In the genomic region with DNA sequence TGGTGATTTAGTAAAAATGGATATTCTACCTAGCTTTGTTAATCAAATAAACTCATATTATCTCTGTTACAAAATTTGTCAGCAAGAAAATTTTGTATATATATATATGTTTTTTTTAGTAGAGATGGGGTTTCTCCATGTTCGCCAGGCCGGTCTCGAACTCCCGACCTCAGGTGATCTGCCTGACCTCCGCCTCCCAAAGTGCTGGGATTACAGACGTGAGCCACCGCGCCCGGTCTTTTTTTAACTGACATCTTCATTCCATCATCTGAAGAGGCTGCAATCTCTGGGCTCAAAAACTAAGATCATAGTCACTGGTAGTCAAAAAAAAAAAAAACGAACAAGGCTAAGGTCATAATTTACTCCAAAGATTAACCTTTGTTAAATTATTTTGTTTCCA, we compare ENCODE assay signal across 11 cellular contexts. TPM values are rescaled to one million over a fixed set of nuclear protein-coding genes. Genes with fewer than 3 reads are reported as not detected.
DNase-seq lines count a peak whose midpoint lies in the region; ATAC-seq and TF ChIP-seq lines count a peak whose summit lies in the region.
"Had no signal": no experiment of that assay in that cellular context is flagged by ENCODE, and none has a peak within 500 bp of the region (broad histone marks: within the 10 kb centered on the region; RNA-seq: fewer than 3 reads in every experiment).

No MANE protein-coding gene starts in this region.

- peaks cover 37% of the 10 kb centered on the region for H3K4me1 Mint-ChIP-seq in HFFc6 (ENCODE audit: low read depth)
- peaks cover 72% of the 10 kb centered on the region for H3K4me1 Mint-ChIP-seq in activated naive CD8-positive, alpha-beta T cell treated with anti-CD3 and anti-CD28 coated beads, Interleukin-2, amount 50 U/mL, for 24 hours
- peaks cover 8 to 66% (median 33%) of the 10 kb centered on the region in 4 donors for H3K4me1 Mint-ChIP-seq in naive thymus-derived CD8-positive, alpha-beta T cell
- peaks cover 6% of the 10 kb centered on the region for H3K4me1 Mint-ChIP-seq in endothelial cell (ENCODE audit: unreplicated experiment)

- TF ChIP-seq CTCF in HFFc6 (IDR thresholded peaks at IDR 0.05) (no peak), foreskin fibroblast (IDR thresholded peaks at IDR 0.05; ENCODE audit: low read depth, low read length) (no peak), endothelial cell (IDR thresholded peaks at IDR 0.05; ENCODE audit: unreplicated experiment) (no peak)

- H3K4me3 Mint-ChIP-seq in HFFc6: no peak overlapping the region
- H3K4me3 Mint-ChIP-seq in activated naive CD8-positive, alpha-beta T cell treated with anti-CD3 and anti-CD28 coated beads, Interleukin-2, amount 50 U/mL, for 24 hours: peak overlapping the region; percentile 50
- H3K4me3 Mint-ChIP-seq in naive thymus-derived CD8-positive, alpha-beta T cell: peak overlapping the region in 3 of 10 donors; percentile 14 to 54 (median 15)
- no peak overlapping the region for H3K4me3 Mint-ChIP-seq in endothelial cell (ENCODE audit: unreplicated experiment)

- H3K9me3 Mint-ChIP-seq in HFFc6 (no peaks in the 10 kb centered on the region), endothelial cell (ENCODE audit: unreplicated experiment) (no peaks in the 10 kb centered on the region)
- H3K9me3 Mint-ChIP-seq in activated naive CD8-positive, alpha-beta T cell treated with anti-CD3 and anti-CD28 coated beads, Interleukin-2, amount 50 U/mL, for 24 hours: peaks cover 6% of the 10 kb centered on the region
- no peaks in the 10 kb centered on the region for H3K9me3 Mint-ChIP-seq in naive thymus-derived CD8-positive, alpha-beta T cell

- no peak overlapping the region for H3K4me3 ChIP-seq in ACC112 (ENCODE audit: low read depth, low read length)
- H3K4me3 ChIP-seq in foreskin fibroblast (ENCODE audit: low read depth in 1 of 2, low read length in 2 of 2): no peak overlapping the region
- H3K4me3 ChIP-seq: SJCRH30 had no signal

- H3K36me3 ChIP-seq in ACC112 (ENCODE audit: insufficient read depth, low read length): no peaks in the 10 kb centered on the region
- H3K36me3 ChIP-seq: SJCRH30 had no signal

- no peaks in the 10 kb centered on the region for H3K27me3 ChIP-seq in ACC112 (ENCODE audit: insufficient read depth, low read length)

- peaks cover 40% of the 10 kb centered on the region for H3K4me1 ChIP-seq in ACC112 (ENCODE audit: control insufficient read depth, insufficient read depth, low read length, unreplicated experiment)
- H3K4me1 ChIP-seq: SJCRH30 had no signal

- H2AFZ ChIP-seq in ACC112 (ENCODE audit: low read length, unreplicated experiment): no peak overlapping the region

- H3K27ac Mint-ChIP-seq in HFFc6: peak overlapping the region; percentile 65
- peak overlapping the region; percentile 90 for H3K27ac Mint-ChIP-seq in activated naive CD8-positive, alpha-beta T cell treated with anti-CD3 and anti-CD28 coated beads, Interleukin-2, amount 50 U/mL, for 24 hours
- H3K27ac Mint-ChIP-seq in naive thymus-derived CD8-positive, alpha-beta T cell: peak overlapping the region; percentile 65 to 100 (median 89)
- no peak overlapping the region for H3K27ac Mint-ChIP-seq in endothelial cell (ENCODE audit: unreplicated experiment)

- DNase-seq in HFFc6 (no peak), NOMO-1 treated with dmso at 0.1 percent for 144 hours (lab: John Stamatoyannopoulos, UW; ENCODE audit: unreplicated experiment) (no peak), NCI-H69 (lab: John Stamatoyannopoulos, UW) (no peak), foreskin fibroblast (no peak), endothelial cell (ENCODE audit: low spot score) (no peak)
- DNase-seq in activated naive CD8-positive, alpha-beta T cell treated with anti-CD3 and anti-CD28 coated beads, Interleukin-2, amount 50 U/mL, for 24 hours: no peak
- DNase-seq in naive thymus-derived CD8-positive, alpha-beta T cell: no peak
- DNase-seq: DMS 273 treated with DMSO at 0.1 percent for 48 hours, NCI-H2107, SJCRH30 had no signal

- ATAC-seq in activated naive CD8-positive, alpha-beta T cell treated with anti-CD3 and anti-CD28 coated beads, Interleukin-2, amount 50 U/mL, for 24 hours: no peak
- no peak for ATAC-seq in naive thymus-derived CD8-positive, alpha-beta T cell

- H3K27me3 Mint-ChIP-seq in HFFc6 (ENCODE audit: insufficient read depth): peaks cover 7% of the 10 kb centered on the region; the same call in 1 of the 2 replicates
- no peaks in the 10 kb centered on the region for H3K27me3 Mint-ChIP-seq in activated naive CD8-positive, alpha-beta T cell treated with anti-CD3 and anti-CD28 coated beads, Interleukin-2, amount 50 U/mL, for 24 hours
- no peaks in the 10 kb centered on the region for H3K27me3 Mint-ChIP-seq in naive thymus-derived CD8-positive, alpha-beta T cell
- peaks cover 2% of the 10 kb centered on the region for H3K27me3 Mint-ChIP-seq in endothelial cell (ENCODE audit: unreplicated experiment)

- H3K36me3 Mint-ChIP-seq in HFFc6 (ENCODE audit: low read depth) (no peaks in the 10 kb centered on the region), endothelial cell (ENCODE audit: low read depth, unreplicated experiment) (no peaks in the 10 kb centered on the region)
- H3K36me3 Mint-ChIP-seq in activated naive CD8-positive, alpha-beta T cell treated with anti-CD3 and anti-CD28 coated beads, Interleukin-2, amount 50 U/mL, for 24 hours (ENCODE audit: low read depth): peaks cover 8% of the 10 kb centered on the region
- no peaks in the 10 kb centered on the region for H3K36me3 Mint-ChIP-seq in naive thymus-derived CD8-positive, alpha-beta T cell

- peak overlapping the region; percentile 100 for H3K27ac ChIP-seq in ACC112 (ENCODE audit: low read depth, low read length)
- H3K27ac ChIP-seq: SJCRH30 had no signal

- POLR2A ChIA-PET in naive thymus-derived CD8-positive, alpha-beta T cell (lab: Charles Lee): interaction anchor here (0.6 to 7.5 kb wide), 11 partner anchors 8 to 197 kb away, joined by 3 to 121 read pairs (median 17); a partner anchor contains a TSS

- no peaks in the 10 kb centered on the region for H3K79me2 ChIP-seq in ACC112 (ENCODE audit: control insufficient read depth, insufficient read depth, low read length, unreplicated experiment)

RNA-seq across cellular contexts. Expression of a gene that starts 5.3 kb away (rescaled TPM):
- under 1 TPM in 1 of 6 experiments, not detected in 5; 0.05 TPM for total RNA-seq in HFFc6 (2021; fragmentation: NEBNext Ultra II Directional; extraction: Animal tissue kit (Norgen Biotek cat#: 25700))
- 1 to 10 TPM; 5.7 to 6.2 TPM for total RNA-seq in naive thymus-derived CD8-positive, alpha-beta T cell
- polyA plus RNA-seq in naive thymus-derived CD8-positive, alpha-beta T cell: 1 to 10 TPM; 5.3 to 7.9 (median 6.5) TPM
- total RNA-seq in endothelial cell (ENCODE audit: unreplicated experiment): not detected

RNA-seq across cellular contexts. Expression of a gene that starts 10.5 kb away (rescaled TPM):
- total RNA-seq in HFFc6 (2021; fragmentation: NEBNext Ultra II Directional; extraction: Animal tissue kit (Norgen Biotek cat#: 25700)): 1 to 10 TPM in 5 of 6 experiments, under 1 TPM in 1; 0.95 to 2.1 (median 1.3) TPM
- 1 to 10 TPM; 2.1 to 3.4 TPM for total RNA-seq in naive thymus-derived CD8-positive, alpha-beta T cell
- polyA plus RNA-seq in naive thymus-derived CD8-positive, alpha-beta T cell: 1 to 10 TPM; 1.9 to 5.5 (median 3.1) TPM
- 6.3 TPM for total RNA-seq in endothelial cell (ENCODE audit: unreplicated experiment)

RNA-seq across cellular contexts. Expression of a gene that starts 15.0 kb away (rescaled TPM):
- total RNA-seq in HFFc6 (2021; fragmentation: NEBNext Ultra II Directional; extraction: Animal tissue kit (Norgen Biotek cat#: 25700)): 10 to 100 TPM in 2 of 6 experiments, 1 to 10 TPM in 4; 2.7 to 11.1 (median 9.7) TPM
- total RNA-seq in naive thymus-derived CD8-positive, alpha-beta T cell: 1 to 10 TPM in 1 of 2 experiments, not detected in 1; 2.7 TPM
- polyA plus RNA-seq in naive thymus-derived CD8-positive, alpha-beta T cell: 1 to 10 TPM; 4.0 to 8.3 (median 6.8) TPM
- 1.1 TPM for total RNA-seq in endothelial cell (ENCODE audit: unreplicated experiment)

RNA-seq across cellular contexts. Expression of a gene that starts 22.4 kb away (rescaled TPM):
- not detected for total RNA-seq in HFFc6 (2021; fragmentation: NEBNext Ultra II Directional; extraction: Animal tissue kit (Norgen Biotek cat#: 25700))
- total RNA-seq in naive thymus-derived CD8-positive, alpha-beta T cell: not detected
- not detected for polyA plus RNA-seq in naive thymus-derived CD8-positive, alpha-beta T cell
- total RNA-seq in endothelial cell (ENCODE audit: unreplicated experiment): not detected
- total RNA-seq: SJCRH30 had no signal

RNA-seq across cellular contexts. Expression of a gene that starts 32.3 kb away (rescaled TPM):
- total RNA-seq in HFFc6 (2021; fragmentation: NEBNext Ultra II Directional; extraction: Animal tissue kit (Norgen Biotek cat#: 25700)): 10 to 100 TPM; 31.7 to 54.1 (median 50.0) TPM
- total RNA-seq in naive thymus-derived CD8-positive, alpha-beta T cell: 10 to 100 TPM; 77.9 to 81.9 TPM
- 10 to 100 TPM; 34.8 to 41.5 (median 40.1) TPM for polyA plus RNA-seq in naive thymus-derived CD8-positive, alpha-beta T cell
- total RNA-seq in endothelial cell (ENCODE audit: unreplicated experiment): 40.9 TPM
